In genomic region chr2:28750316-28751101, GRCh38 we compare ENCODE assay signal across 8 cellular contexts. TPM values are rescaled to one million over a fixed set of nuclear protein-coding genes. Genes with fewer than 3 reads are reported as not detected.
DNase-seq lines count a peak whose midpoint lies in the region; ATAC-seq and TF ChIP-seq lines count a peak whose summit lies in the region.

No MANE protein-coding gene starts in this region.

- DNase-seq in NCI-H526 (lab: John Stamatoyannopoulos, UW) (peak; percentile 47 to 55), NCI-H526 treated with DMSO at 0.1 percent for 48 hours (lab: John Stamatoyannopoulos, UW) (no peak), NCI-H69 (lab: John Stamatoyannopoulos, UW) (peak; percentile 40), glomerular visceral epithelial cell (ENCODE audit: extremely low spot score) (peak; percentile 46), psoas muscle (no peak)
- peak; percentile 12 for DNase-seq in activated naive CD4-positive, alpha-beta T cell treated with anti-CD3 and anti-CD28 coated beads, Interleukin-2, amount 50 U/mL, for 16 hours

- intact Hi-C loops in psoas muscle (cut with DNase I): loop anchor here in 1 of 2 donors (1.0 to 5.0 kb wide), 4 partner anchors 16 to 156 kb away; no protein-coding TSS in a partner anchor

- WGBS in psoas muscle, 3 donors: 8 to 17% (median 13%) methylated on average over 9 of the region's 9 CpGs

- no peaks in the 10 kb centered on the region for H3K9me3 ChIP-seq in psoas muscle

- peak overlapping the region; percentile 99 for H3K27ac ChIP-seq in psoas muscle

- ATAC-seq in psoas muscle (no peak), HG03378 (IDR thresholded peaks at IDR 0.05; ENCODE audit: unreplicated experiment) (no peak), GM19467 (IDR thresholded peaks at IDR 0.05; ENCODE audit: unreplicated experiment) (no peak)

- no peaks in the 10 kb centered on the region for H3K36me3 ChIP-seq in psoas muscle (ENCODE audit: insufficient read depth in 1 of 2, low read depth in 1 of 2)

- H3K27me3 ChIP-seq in psoas muscle (ENCODE audit: insufficient read depth in 3 of 3, low read length in 2 of 3): no peaks in the 10 kb centered on the region

- H3K4me1 ChIP-seq in psoas muscle: peaks cover 41% of the 10 kb centered on the region

- H3K4me3 ChIP-seq in psoas muscle: peak overlapping the region; percentile 78

- no peak for TF ChIP-seq CTCF in psoas muscle (IDR thresholded peaks at IDR 0.05)

RNA-seq across cellular contexts. Expression of gene PPP1CB, which starts 1.1 kb away (rescaled TPM):
- 100 to 1,000 TPM; 448 to 628 (median 556) TPM for total RNA-seq in psoas muscle
- polyA plus RNA-seq in psoas muscle: 100 to 1,000 TPM; 191 to 373 (median 226) TPM

Comparison
In these comparisons a context has a peak if more than half of its experiments do, and no peak if none do; other contexts are left out.
1. DNase-seq: peak in NCI-H526 (2 of 2), NCI-H69 (single experiment), activated naive CD4-positive, alpha-beta T cell treated with anti-CD3 and anti-CD28 coated beads, Interleukin-2, amount 50 U/mL, for 16 hours (single experiment) and glomerular visceral epithelial cell (single experiment); none in NCI-H526 treated with DMSO at 0.1 percent for 48 hours (single experiment) and psoas muscle (0 of 2).